21 cellular contexts compared by ENCODE assay signal in the genomic region with DNA sequence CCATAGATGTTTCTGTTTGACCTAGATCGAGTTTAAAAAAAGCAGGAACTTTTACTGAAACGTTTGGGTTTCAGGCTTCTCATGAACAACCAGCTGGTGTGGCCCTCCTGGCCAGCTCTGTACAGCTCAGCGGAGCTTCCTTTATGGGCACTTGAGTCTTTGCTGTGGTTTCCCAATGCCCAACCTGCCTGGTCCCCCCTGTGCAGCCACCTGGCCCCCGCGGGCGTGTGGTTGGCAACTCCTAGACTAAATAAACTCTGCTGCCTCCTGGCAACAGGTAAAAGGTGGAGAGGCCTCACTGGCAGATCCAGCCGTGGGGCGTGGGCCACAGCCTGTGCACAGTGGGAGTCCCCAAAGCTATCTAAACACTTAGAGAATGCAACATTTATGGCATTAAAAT. TPM values are rescaled to one million over a fixed set of nuclear protein-coding genes. Genes with fewer than 3 reads are reported as not detected.
DNase-seq lines count a peak whose midpoint lies in the region; ATAC-seq and TF ChIP-seq lines count a peak whose summit lies in the region.
"Had no signal": no experiment of that assay in that cellular context is flagged by ENCODE, and none has a peak within 500 bp of the region (broad histone marks: within the 10 kb centered on the region; RNA-seq: fewer than 3 reads in every experiment).

No MANE protein-coding gene starts in this region.

- H3K27me3 ChIP-seq in left lung: no peaks in the 10 kb centered on the region
- H3K27me3 ChIP-seq in thyroid gland: no peaks in the 10 kb centered on the region
- H3K27me3 ChIP-seq: foreskin keratinocyte, right atrium auricular region, vagina had no signal

- DNase-seq in Right ventricle myocardium superior (peak; percentile 23), left ventricle myocardium superior (no peak), NCI-H2196 (lab: John Stamatoyannopoulos, UW; ENCODE audit: unreplicated experiment) (peak; percentile 63), left lung (peak in 1 of 2 donors; percentile 83), thyroid gland (peak; percentile 91 to 93), AG08396 (ENCODE audit: low spot score) (no peak), SHP77 treated with DMSO at 0.1 percent for 48 hours (lab: John Stamatoyannopoulos, UW) (no peak)
- no peak for DNase-seq in activated CD4-positive, CD25-positive, alpha-beta regulatory T cell (lab: John Stamatoyannopoulos, UW)
- DNase-seq: activated CD8-positive, alpha-beta T cell treated with anti-CD3 and anti-CD28 coated beads for 36 hours; activated naive CD8-positive, alpha-beta T cell treated with anti-CD3 and anti-CD28 coated beads, Interleukin-2, amount 10 ng/mL, durations not matched to agents 7 days and 5 days; activated T-cell treated with anti-CD3 and anti-CD28 coated beads, Interleukin-2, amount 50 U/mL, for 48 hours; foreskin keratinocyte; HFFc6; NCI-H1048; NCI-H510A; SIG-M5 had no signal

- intact Hi-C loops in Right ventricle myocardium superior (cut with DNase I) (no loop called here), left ventricle myocardium superior (cut with micrococcal nuclease) (no loop called here), left lung (cut with DNase I) (no loop called here), thyroid gland (cut with DNase I) (no loop called here)

- WGBS in thyroid gland, 2 donors: 27 to 39% methylated on average over 8 of the region's 8 CpGs

- TF ChIP-seq CTCF in left lung (IDR thresholded peaks at IDR 0.05) (no peak), thyroid gland (IDR thresholded peaks at IDR 0.05) (no peak)

- ATAC-seq in Right ventricle myocardium superior (ENCODE audit: poor library complexity) (no peak), left ventricle myocardium superior (no peak), left lung (peak; percentile 81)
- ATAC-seq: activated CD8-positive, alpha-beta T cell treated with anti-CD3 and anti-CD28 coated beads for 36 hours; foreskin keratinocyte; left colon had no signal

- H3K4me3 ChIP-seq in left lung: no peak overlapping the region
- H3K4me3 ChIP-seq in thyroid gland (replicated peaks in 1 of 3): no peak overlapping the region
- H3K4me3 ChIP-seq: right atrium auricular region, vagina had no signal

- peak overlapping the region; percentile 55 to 69 for H3K27ac ChIP-seq in left lung
- peak overlapping the region; percentile 43 to 82 (median 79) for H3K27ac ChIP-seq in thyroid gland
- H3K27ac ChIP-seq: epithelial cell of prostate, foreskin keratinocyte, KMS-11, right atrium auricular region, vagina had no signal

- TF ChIP-seq POLR2A in thyroid gland (IDR thresholded peaks at IDR 0.05): peak in 1 of 2 donors; percentile 50

- H3K36me3 ChIP-seq in left lung: peaks cover 0 to 4% of the 10 kb centered on the region in 2 donors
- no peaks in the 10 kb centered on the region for H3K36me3 ChIP-seq in thyroid gland
- H3K36me3 ChIP-seq: vagina had no signal

- H3K9me3 ChIP-seq in left lung (no peaks in the 10 kb centered on the region), thyroid gland (no peaks in the 10 kb centered on the region)
- H3K9me3 ChIP-seq: right atrium auricular region, vagina had no signal

- no peaks in the 10 kb centered on the region for H3K4me1 ChIP-seq in left lung
- H3K4me1 ChIP-seq in thyroid gland: peaks cover 25 to 41% of the 10 kb centered on the region in 2 donors
- H3K4me1 ChIP-seq: foreskin keratinocyte, vagina had no signal

RNA-seq across cellular contexts. Expression of gene ADGRD1, which starts 38.7 kb away (rescaled TPM):
- total RNA-seq in Right ventricle myocardium superior (86.1 TPM), left ventricle myocardium superior (83.6 TPM), left lung (100 to 1,000 TPM in 1 of 2 donors, 10 to 100 TPM in 1; 70.2 to 167 TPM), thyroid gland (10 to 100 TPM; 14.1 to 44.3 (median 24.7) TPM)
- total RNA-seq: activated naive CD8-positive, alpha-beta T cell treated with anti-CD3 and anti-CD28 coated beads, Interleukin-2, amount 10 ng/mL, durations not matched to agents 7 days and 5 days; foreskin keratinocyte; HFFc6 had no signal

Comparison
In these comparisons a context has a peak if more than half of its experiments do, and no peak if none do; other contexts are left out.
1. DNase-seq: peak in Right ventricle myocardium superior (single experiment), NCI-H2196 (single experiment) and thyroid gland (2 of 2); none in left ventricle myocardium superior (single experiment), AG08396 (single experiment), activated CD4-positive, CD25-positive, alpha-beta regulatory T cell (0 of 4) and SHP77 treated with DMSO at 0.1 percent for 48 hours (single experiment).